31 cellular contexts compared by ENCODE assay signal in genomic region chr2:157867703-157868102, GRCh38.
"Had no signal": no experiment of that assay in that cellular context is flagged by ENCODE, and none has a peak within 500 bp of the region (broad histone marks: within the 10 kb centered on the region; RNA-seq: fewer than 3 reads in every experiment).

No MANE protein-coding gene starts in this region.

- H2AFZ ChIP-seq: neural progenitor cell had no signal

- H3K36me3 Mint-ChIP-seq: mesothelial cell of epicardium, naive B cell, natural killer cell had no signal

- H3K27ac Mint-ChIP-seq: mesothelial cell of epicardium; naive B cell; natural killer cell; nephron progenitor cell; neural progenitor cell; stimulated activated effector memory CD8-positive, alpha-beta T cell treated with anti-CD3 and anti-CD28 coated beads, Interleukin-12 subunit alpha, Interleukin-12 subunit beta, amount 100 ng/mL, for 72 hours; stimulated activated naive CD8-positive, alpha-beta T cell treated with anti-CD3 and anti-CD28 coated beads, Interleukin-15, Interleukin-2, amounts not matched to agents 100 ng/mL and 50 ng/mL, for 24 hours had no signal

- H3K4me1 ChIP-seq: prostate gland had no signal

- H3K9me3 Mint-ChIP-seq: mesothelial cell of epicardium; naive B cell; natural killer cell; stimulated activated effector memory CD8-positive, alpha-beta T cell treated with anti-CD3 and anti-CD28 coated beads, Interleukin-12 subunit alpha, Interleukin-12 subunit beta, amount 100 ng/mL, for 72 hours; stimulated activated naive CD8-positive, alpha-beta T cell treated with anti-CD3 and anti-CD28 coated beads, Interleukin-15, Interleukin-2, amounts not matched to agents 100 ng/mL and 50 ng/mL, for 24 hours had no signal

- H3K4me3 Mint-ChIP-seq: mesothelial cell of epicardium; naive B cell; natural killer cell; nephron progenitor cell; neural progenitor cell; stimulated activated effector memory CD8-positive, alpha-beta T cell treated with anti-CD3 and anti-CD28 coated beads, Interleukin-12 subunit alpha, Interleukin-12 subunit beta, amount 100 ng/mL, for 72 hours; stimulated activated naive CD8-positive, alpha-beta T cell treated with anti-CD3 and anti-CD28 coated beads, Interleukin-15, Interleukin-2, amounts not matched to agents 100 ng/mL and 50 ng/mL, for 24 hours had no signal

- H3K36me3 ChIP-seq: lower lobe of right lung, neural progenitor cell, neutrophil, pancreas, prostate gland, sigmoid colon, spleen, suprapubic skin, thoracic aorta, tibial artery, vagina had no signal

- DNase-seq: hippocampal formation; kidney glomerular epithelial cell; left cardiac atrium; left ventricle myocardium superior; lower lobe of right lung; mesendoderm; naive B cell; natural killer cell; nephron progenitor cell; occipital lobe; pancreas; posterior cingulate gyrus; retina; right cardiac atrium; sigmoid colon; small intestine; spleen; stimulated activated CD4-positive, alpha-beta T cell treated with anti-CD3 and anti-CD28 coated beads, Interleukin-4, amount 100 ng/mL, for 24 hours; stimulated activated naive CD4-positive, alpha-beta T cell; tibial artery; trophoblast cell had no signal

- FAIRE-seq: keratinocyte, pancreas, small intestine had no signal

- H3K9me3 ChIP-seq: lower lobe of right lung, neutrophil, pancreas, prostate gland, sigmoid colon, spleen, suprapubic skin, thoracic aorta, tibial artery, vagina had no signal

- H3K4me3 ChIP-seq: lower lobe of right lung, neural progenitor cell, pancreas, prostate gland, sigmoid colon, spleen, suprapubic skin, thoracic aorta, tibial artery, vagina had no signal

- H3K27me3 Mint-ChIP-seq: naive B cell; stimulated activated naive CD8-positive, alpha-beta T cell treated with anti-CD3 and anti-CD28 coated beads, Interleukin-15, Interleukin-2, amounts not matched to agents 100 ng/mL and 50 ng/mL, for 24 hours had no signal

- H3K27ac ChIP-seq: lower lobe of right lung, neural progenitor cell, neutrophil, pancreas, prostate gland, sigmoid colon, spleen, suprapubic skin, thoracic aorta, tibial artery, vagina had no signal

- H3K27me3 ChIP-seq: neural progenitor cell, pancreas, sigmoid colon, spleen, suprapubic skin, tibial artery, vagina had no signal

- ATAC-seq: left cardiac atrium; left ventricle myocardium superior; lower lobe of right lung; natural killer cell; pancreas; right cardiac atrium; stimulated activated effector memory CD8-positive, alpha-beta T cell treated with anti-CD3 and anti-CD28 coated beads, Interleukin-12 subunit alpha, Interleukin-12 subunit beta, amount 100 ng/mL, for 72 hours had no signal

- H3K4me1 Mint-ChIP-seq: naive B cell, natural killer cell had no signal

- H3K9ac ChIP-seq: neural progenitor cell had no signal
